12 cellular contexts compared by ENCODE assay signal in the genomic region with DNA sequence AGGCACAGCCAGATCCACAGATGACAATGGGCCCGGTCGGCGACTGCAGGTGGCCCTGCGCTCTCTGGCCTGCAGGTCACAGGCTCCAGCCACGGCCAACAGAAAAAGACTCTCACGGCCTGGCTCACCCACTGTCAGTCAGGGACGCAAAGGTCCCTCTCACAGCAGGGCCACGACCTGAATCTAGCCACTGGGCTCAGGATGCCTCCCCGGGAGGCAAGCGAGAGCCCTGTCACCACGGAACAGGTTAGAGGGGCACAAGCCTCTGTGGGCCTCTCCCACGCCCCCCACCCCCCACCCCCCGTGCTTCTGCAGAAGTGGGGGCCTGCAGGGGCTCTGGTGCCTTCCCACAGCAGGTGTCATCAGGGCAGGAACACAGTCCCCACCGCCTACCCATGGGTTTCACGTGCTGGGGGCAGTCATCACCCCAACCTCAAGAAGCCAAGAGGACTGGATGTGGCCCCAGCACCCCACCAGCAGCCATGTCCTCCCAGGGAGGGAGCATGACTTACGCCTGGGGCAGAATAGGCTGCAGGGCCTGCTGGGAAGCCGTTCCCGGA. TPM values are rescaled to one million over a fixed set of nuclear protein-coding genes. Genes with fewer than 3 reads are reported as not detected.
DNase-seq lines count a peak whose midpoint lies in the region; ATAC-seq and TF ChIP-seq lines count a peak whose summit lies in the region.
"Had no signal": no experiment of that assay in that cellular context is flagged by ENCODE, and none has a peak within 500 bp of the region (broad histone marks: within the 10 kb centered on the region; RNA-seq: fewer than 3 reads in every experiment).

No MANE protein-coding gene starts in this region.

- H3K27me3 ChIP-seq in PC-9 (ENCODE audit: insufficient read depth, low read depth) (no peaks in the 10 kb centered on the region), mucosa of stomach (ENCODE audit: control insufficient read depth, insufficient read depth, low read length) (peaks cover 36% of the 10 kb centered on the region), thyroid gland (no peaks in the 10 kb centered on the region)
- H3K27me3 ChIP-seq: cardiac muscle cell had no signal

- intact Hi-C loops in PC-9 (cut with micrococcal nuclease; ENCODE audit: unreplicated experiment), result loop anchor here (2.0 kb wide), 1 partner anchor 49 kb away; no protein-coding TSS in a partner anchor
- intact Hi-C loops in thyroid gland (cut with DNase I), result no loop called here

- 80 to 82% methylated on average over 8 to 11 of the region's 18 CpGs for WGBS in thyroid gland, 2 donors

- no peaks in the 10 kb centered on the region for H3K79me2 ChIP-seq in PC-9 (ENCODE audit: low read depth)

- H3K4me3 ChIP-seq in PC-9 (no peak overlapping the region), mucosa of stomach (ENCODE audit: low read length) (no peak overlapping the region), thyroid gland (replicated peaks in 1 of 3) (no peak overlapping the region)
- H3K4me3 ChIP-seq: cardiac muscle cell had no signal

- no peak for ATAC-seq in GM21526 (IDR thresholded peaks at IDR 0.05; ENCODE audit: low FRiP score, unreplicated experiment)
- ATAC-seq in activated CD8-positive, alpha-beta memory T cell treated with anti-CD3 and anti-CD28 coated beads, Interleukin-2, amount 10 ng/mL, durations not matched to agents 7 days and 5 days, result no peak

- no peak overlapping the region for H3K4me3 Mint-ChIP-seq in endothelial cell (ENCODE audit: unreplicated experiment)
- H3K4me3 Mint-ChIP-seq in activated CD8-positive, alpha-beta memory T cell treated with anti-CD3 and anti-CD28 coated beads, Interleukin-2, amount 10 ng/mL, durations not matched to agents 7 days and 5 days, result no peak overlapping the region
- H3K4me3 Mint-ChIP-seq: activated naive CD4-positive, alpha-beta T cell treated with anti-CD3 and anti-CD28 coated beads, Interleukin-2, amount 10 ng/mL, durations not matched to agents 7 days and 5 days had no signal

- H3K9me2 ChIP-seq in PC-9 (ENCODE audit: insufficient read depth), result no peaks in the 10 kb centered on the region

- no peaks in the 10 kb centered on the region for H3K36me3 ChIP-seq in PC-9 (ENCODE audit: low read depth)
- no peaks in the 10 kb centered on the region for H3K36me3 ChIP-seq in mucosa of stomach (ENCODE audit: control insufficient read depth, insufficient read depth, low read length)
- H3K36me3 ChIP-seq in thyroid gland, result no peaks in the 10 kb centered on the region
- H3K36me3 ChIP-seq: cardiac muscle cell had no signal

- no peak for TF ChIP-seq CTCF in PC-9 (conservative IDR thresholded peaks at IDR 0.05)
- TF ChIP-seq CTCF in endothelial cell (IDR thresholded peaks at IDR 0.05; ENCODE audit: unreplicated experiment), result no peak
- TF ChIP-seq CTCF in thyroid gland (IDR thresholded peaks at IDR 0.05), result no peak

- H3K9ac ChIP-seq in mucosa of stomach (ENCODE audit: low read length), result peak overlapping the region; percentile 15

- H2AFZ ChIP-seq in PC-9, result no peak overlapping the region

- CTCF ChIA-PET in PC-9 (lab: Charles Lee), result interaction anchor here (0.6 kb wide), 2 partner anchors 220 to 333 kb away, joined by 3 to 7 read pairs; no protein-coding TSS in a partner anchor
- CTCF ChIA-PET in activated CD8-positive, alpha-beta memory T cell treated with anti-CD3 and anti-CD28 coated beads, Interleukin-2, amount 10 ng/mL, durations not matched to agents 7 days and 5 days (lab: Charles Lee), result interaction anchor here (0.6 to 3.1 kb wide), 8 partner anchors 9 to 160 kb away, joined by 3 to 17 read pairs (median 4); no protein-coding TSS in a partner anchor

- H3K4me1 ChIP-seq in PC-9 (replicated peaks; ENCODE audit: insufficient read depth), result peaks cover 16% of the 10 kb centered on the region
- H3K4me1 ChIP-seq in mucosa of stomach (ENCODE audit: control insufficient read depth, insufficient read depth, low read length), result peaks cover 32% of the 10 kb centered on the region
- peaks cover 11 to 12% of the 10 kb centered on the region in 2 donors for H3K4me1 ChIP-seq in thyroid gland

- no peak overlapping the region for H3K27ac ChIP-seq in PC-9
- H3K27ac ChIP-seq in thyroid gland, result peak overlapping the region in 2 of 3 donors; percentile 28 to 30
- H3K27ac ChIP-seq: cardiac muscle cell had no signal

- peak overlapping the region; percentile 93 for H3K27ac Mint-ChIP-seq in endothelial cell (ENCODE audit: unreplicated experiment)
- no peak overlapping the region for H3K27ac Mint-ChIP-seq in activated CD8-positive, alpha-beta memory T cell treated with anti-CD3 and anti-CD28 coated beads, Interleukin-2, amount 10 ng/mL, durations not matched to agents 7 days and 5 days
- H3K27ac Mint-ChIP-seq: activated naive CD4-positive, alpha-beta T cell treated with anti-CD3 and anti-CD28 coated beads, Interleukin-2, amount 10 ng/mL, durations not matched to agents 7 days and 5 days had no signal

- H3K27me3 Mint-ChIP-seq in endothelial cell (ENCODE audit: unreplicated experiment), result peaks cover 13% of the 10 kb centered on the region
- H3K27me3 Mint-ChIP-seq in activated CD8-positive, alpha-beta memory T cell treated with anti-CD3 and anti-CD28 coated beads, Interleukin-2, amount 10 ng/mL, durations not matched to agents 7 days and 5 days, result peaks cover 35% of the 10 kb centered on the region

- H3K4me2 ChIP-seq in PC-9, result peak overlapping the region; percentile 85; the same call in 1 of the 2 replicates

- H3F3A ChIP-seq in PC-9 (ENCODE audit: insufficient read depth, low read depth), result 0 out of 2 replicates have a peak, but pooled peaks cover 5% of the 10 kb centered on the region

- POLR2A ChIA-PET in PC-9 (lab: Charles Lee; ENCODE audit: unreplicated experiment), result no interaction called here

- no TSS peak for BruUV-seq in PC-9 (replicated peaks; lab: Mats Ljungman, UMichigan)

- H3K9me3 Mint-ChIP-seq in endothelial cell (ENCODE audit: unreplicated experiment), result no peaks in the 10 kb centered on the region
- H3K9me3 Mint-ChIP-seq in activated CD8-positive, alpha-beta memory T cell treated with anti-CD3 and anti-CD28 coated beads, Interleukin-2, amount 10 ng/mL, durations not matched to agents 7 days and 5 days (ENCODE audit: low read depth), result no peaks in the 10 kb centered on the region
- H3K9me3 Mint-ChIP-seq: activated naive CD4-positive, alpha-beta T cell treated with anti-CD3 and anti-CD28 coated beads, Interleukin-2, amount 10 ng/mL, durations not matched to agents 7 days and 5 days had no signal

- H3K4me1 Mint-ChIP-seq in endothelial cell (ENCODE audit: unreplicated experiment), result peaks cover 43% of the 10 kb centered on the region
- H3K4me1 Mint-ChIP-seq in activated CD8-positive, alpha-beta memory T cell treated with anti-CD3 and anti-CD28 coated beads, Interleukin-2, amount 10 ng/mL, durations not matched to agents 7 days and 5 days, result no peaks in the 10 kb centered on the region

- H4K20me1 ChIP-seq in PC-9 (ENCODE audit: insufficient read depth), result no peaks in the 10 kb centered on the region

- no peaks in the 10 kb centered on the region for H3K36me3 Mint-ChIP-seq in endothelial cell (ENCODE audit: low read depth, unreplicated experiment)
- no peaks in the 10 kb centered on the region for H3K36me3 Mint-ChIP-seq in activated CD8-positive, alpha-beta memory T cell treated with anti-CD3 and anti-CD28 coated beads, Interleukin-2, amount 10 ng/mL, durations not matched to agents 7 days and 5 days
- H3K36me3 Mint-ChIP-seq: activated naive CD4-positive, alpha-beta T cell treated with anti-CD3 and anti-CD28 coated beads, Interleukin-2, amount 10 ng/mL, durations not matched to agents 7 days and 5 days had no signal

- DNase-seq in PC-9, result no peak
- DNase-seq in endothelial cell (ENCODE audit: low spot score), result no peak
- DNase-seq in thyroid gland, result no peak
- no peak for DNase-seq in activated CD8-positive, alpha-beta memory T cell treated with anti-CD3 and anti-CD28 coated beads, Interleukin-2, amount 10 ng/mL, durations not matched to agents 7 days and 5 days
- no peak for DNase-seq in superior temporal gyrus (ENCODE audit: extremely low spot score)
- DNase-seq: activated naive CD4-positive, alpha-beta T cell treated with anti-CD3 and anti-CD28 coated beads, Interleukin-2, amount 10 ng/mL, durations not matched to agents 7 days and 5 days; NCI-H187; NCI-H510A treated with DMSO at 0.1 percent for 48 hours; PC-3 had no signal

- H3K9me3 ChIP-seq in PC-9 (ENCODE audit: insufficient read depth, low read depth) (no peaks in the 10 kb centered on the region), mucosa of stomach (ENCODE audit: control insufficient read depth, low read length) (no peaks in the 10 kb centered on the region), thyroid gland (no peaks in the 10 kb centered on the region)

- no peak for TF ChIP-seq POLR2A in thyroid gland (IDR thresholded peaks at IDR 0.05)

RNA-seq across cellular contexts. Expression of a gene that starts 17.3 kb away (rescaled TPM):
- total RNA-seq in PC-9 (2021) (53.1 and 70.7 TPM in 2 replicates), endothelial cell (ENCODE audit: unreplicated experiment) (945 TPM), thyroid gland (100 to 1,000 TPM in 1 of 4 donors, 10 to 100 TPM in 3; 38.4 to 143 (median 81.6) TPM)
- total RNA-seq in activated CD8-positive, alpha-beta memory T cell treated with anti-CD3 and anti-CD28 coated beads, Interleukin-2, amount 10 ng/mL, durations not matched to agents 7 days and 5 days, result 1 to 10 TPM in 1 of 2 experiments, under 1 TPM in 1; 0.29 to 1.1 TPM

RNA-seq across cellular contexts. Expression of a gene that starts 41.8 kb away (rescaled TPM):
- total RNA-seq in PC-9 (2021), result 124 and 136 TPM in 2 replicates
- total RNA-seq in endothelial cell (ENCODE audit: unreplicated experiment), result 38.9 TPM
- 10 to 100 TPM; 58.6 to 78.7 (median 72.0) TPM for total RNA-seq in thyroid gland
- total RNA-seq in activated CD8-positive, alpha-beta memory T cell treated with anti-CD3 and anti-CD28 coated beads, Interleukin-2, amount 10 ng/mL, durations not matched to agents 7 days and 5 days, result 10 to 100 TPM; 16.9 to 20.5 TPM

Comparison
In these comparisons a context has a peak if more than half of its experiments do, and no peak if none do; other contexts are left out.
1. RNA of a gene that starts 17.3 kb away (total RNA-seq): 945 TPM in endothelial cell (single experiment), 38.4 to 143 TPM in thyroid gland and 53.1 to 70.7 TPM in PC-9; 0.29 to 1.1 TPM in activated CD8-positive, alpha-beta memory T cell treated with anti-CD3 and anti-CD28 coated beads, Interleukin-2, amount 10 ng/mL, durations not matched to agents 7 days and 5 days; every median in the first group is over 10 times any median in the second.